In the genomic region with DNA sequence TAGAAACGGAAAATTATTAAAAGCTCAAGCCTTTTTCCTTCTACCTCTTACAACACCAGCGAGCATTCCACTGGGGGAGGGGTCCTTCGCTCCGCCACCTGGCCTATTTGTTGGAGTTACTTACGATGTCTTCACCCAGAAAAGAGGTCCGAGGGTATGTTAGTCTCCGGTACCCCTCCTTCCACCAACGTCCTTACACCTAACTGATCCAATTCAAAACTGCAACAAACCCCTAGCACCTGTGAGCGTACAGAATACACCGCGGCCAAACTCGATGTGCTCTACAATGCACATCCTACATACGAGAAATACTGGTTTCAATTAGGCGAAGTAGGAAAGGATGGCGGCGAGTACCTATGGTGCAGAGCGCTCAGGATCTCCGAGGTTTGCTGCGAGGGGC, we compare ENCODE assay signal across 13 cellular contexts. TPM values are rescaled to one million over a fixed set of nuclear protein-coding genes. Genes with fewer than 3 reads are reported as not detected.
DNase-seq lines count a peak whose midpoint lies in the region; ATAC-seq, FAIRE-seq and TF ChIP-seq lines count a peak whose summit lies in the region.
"Had no signal": no experiment of that assay in that cellular context is flagged by ENCODE, and none has a peak within 500 bp of the region (broad histone marks: within the 10 kb centered on the region; RNA-seq: fewer than 3 reads in every experiment).

No MANE protein-coding gene starts in this region.

- intact Hi-C loops in esophagus muscularis mucosa (cut with DNase I) (no loop called here), prostate gland (cut with DNase I) (no loop called here)

- peak overlapping the region; percentile 67 to 74 (median 70) for H3K4me3 ChIP-seq in esophagus muscularis mucosa
- peak overlapping the region; percentile 56 for H3K4me3 ChIP-seq in neuron (ENCODE audit: low read length)
- no peak overlapping the region for H3K4me3 ChIP-seq in prostate gland

- H3K4me1 ChIP-seq in esophagus muscularis mucosa (peaks cover 30 to 47% (median 35%) of the 10 kb centered on the region in 4 donors), neuron (ENCODE audit: insufficient read depth, low read length) (peaks cover 47% of the 10 kb centered on the region), prostate gland (replicated peaks) (peaks cover 3% of the 10 kb centered on the region)

- no peaks in the 10 kb centered on the region for H3K9me3 ChIP-seq in esophagus muscularis mucosa
- no peaks in the 10 kb centered on the region for H3K9me3 ChIP-seq in neuron (ENCODE audit: low read length)
- no peaks in the 10 kb centered on the region for H3K9me3 ChIP-seq in prostate gland

- no peak for FAIRE-seq in GM12891 (lab: Jason Lieb, UNC)

- TF ChIP-seq EP300 in esophagus muscularis mucosa (IDR thresholded peaks at IDR 0.05): no peak

- no peak for ATAC-seq in GM19328 (IDR thresholded peaks at IDR 0.05; ENCODE audit: unreplicated experiment)

- H3K27me3 ChIP-seq in esophagus muscularis mucosa (peaks cover 0 to 47% (median 14%) of the 10 kb centered on the region in 4 donors), neuron (ENCODE audit: insufficient read depth, low read length) (peaks cover 51% of the 10 kb centered on the region), prostate gland (replicated peaks; ENCODE audit: insufficient read depth) (peaks cover 31% of the 10 kb centered on the region)

- H3K36me3 ChIP-seq in esophagus muscularis mucosa (no peaks in the 10 kb centered on the region), neuron (ENCODE audit: insufficient read depth, low read length) (no peaks in the 10 kb centered on the region), prostate gland (no peaks in the 10 kb centered on the region)

- TF ChIP-seq POLR2A in esophagus muscularis mucosa (IDR thresholded peaks at IDR 0.05; ENCODE audit: low read depth): no peak
- no peak for TF ChIP-seq POLR2A in GM12891 (IDR thresholded peaks at IDR 0.05; ENCODE audit: low read depth, low read length)
- no peak for TF ChIP-seq POLR2A in prostate gland (IDR thresholded peaks at IDR 0.05)

- H2AFZ ChIP-seq in neuron (ENCODE audit: low read depth, low read length): no peak overlapping the region

- DNase-seq in DMS53 (lab: John Stamatoyannopoulos, UW): peak; percentile 61
- peak; percentile 60 for DNase-seq in NCI-H146 (lab: John Stamatoyannopoulos, UW)
- DNase-seq in esophagus muscularis mucosa (ENCODE audit: extremely low spot score): no peak
- no peak for DNase-seq in GM12891 (ENCODE audit: insufficient read length, low spot score)
- no peak for DNase-seq in prostate gland (ENCODE audit: low spot score)
- DNase-seq in HUDEP-2 (lab: John Stamatoyannopoulos, UW; ENCODE audit: unreplicated experiment in 76 of 76): no peak
- DNase-seq: activated CD4-positive, alpha-beta T cell treated with anti-CD3 and anti-CD28 coated beads, Interleukin-2, amount 50 U/mL, for 4 hours; DMS153 had no signal

- WGBS in esophagus muscularis mucosa: 2% methylated on average over 16 of the region's 19 CpGs
- WGBS in prostate gland: 5% methylated on average over 19 of the region's 19 CpGs

- peak overlapping the region; percentile 85 to 93 (median 89) for H3K27ac ChIP-seq in esophagus muscularis mucosa (replicated peaks in 1 of 4)
- no peak overlapping the region for H3K27ac ChIP-seq in prostate gland

- TF ChIP-seq CTCF in esophagus muscularis mucosa (IDR thresholded peaks at IDR 0.05) (no peak), prostate gland (IDR thresholded peaks at IDR 0.05) (no peak)

TF ChIP-seq in GM12891, 5 proteins besides CTCF, POLR2A, EP300 and RAD21:
- TF ChIP-seq SPI1 (IDR thresholded peaks at IDR 0.05; ENCODE audit: low read depth, low read length): no peak
- TF ChIP-seq POLR2AphosphoS5 (IDR thresholded peaks at IDR 0.05; ENCODE audit: low read depth, low read length): no peak
- no peak for TF ChIP-seq PAX5 (IDR thresholded peaks at IDR 0.05; ENCODE audit: insufficient read depth, low read length, severe bottlenecking)
- TF ChIP-seq TAF1 (IDR thresholded peaks at IDR 0.05; ENCODE audit: low read depth, low read length): no peak
- TF ChIP-seq POU2F2 (IDR thresholded peaks at IDR 0.05; ENCODE audit: low read depth, low read length): no peak

RNA-seq across cellular contexts. Expression of a gene that starts 1.0 kb away (rescaled TPM):
- total RNA-seq in esophagus muscularis mucosa (10 to 100 TPM; 14.5 to 29.3 (median 16.9) TPM), prostate gland (under 1 TPM; 0.11 to 0.50 TPM)
- not detected for polyA plus RNA-seq in GM12891 (2012; ENCODE audit: low read depth, missing spikeins)
- total RNA-seq: chondrocyte, MCF 10A, RPMI7951 had no signal

Comparison
In these comparisons a context has a peak if more than half of its experiments do, and no peak if none do; other contexts are left out.
1. DNase-seq: peak in DMS53 (single experiment) and NCI-H146 (single experiment); none in esophagus muscularis mucosa (single experiment), GM12891 (single experiment), prostate gland (single experiment) and HUDEP-2 (0 of 76).
2. H3K27ac ChIP-seq: peak in esophagus muscularis mucosa (4 of 4); none in prostate gland (0 of 2).
3. H3K4me3 ChIP-seq: peak in esophagus muscularis mucosa (4 of 4) and neuron (single experiment); none in prostate gland (0 of 2).
4. RNA of a gene that starts 1.0 kb away (total RNA-seq): 14.5 to 29.3 TPM in esophagus muscularis mucosa; 0.11 to 0.50 TPM in prostate gland; every median in the first group is over 10 times any median in the second.